8 cellular contexts compared by ENCODE assay signal in the genomic region with DNA sequence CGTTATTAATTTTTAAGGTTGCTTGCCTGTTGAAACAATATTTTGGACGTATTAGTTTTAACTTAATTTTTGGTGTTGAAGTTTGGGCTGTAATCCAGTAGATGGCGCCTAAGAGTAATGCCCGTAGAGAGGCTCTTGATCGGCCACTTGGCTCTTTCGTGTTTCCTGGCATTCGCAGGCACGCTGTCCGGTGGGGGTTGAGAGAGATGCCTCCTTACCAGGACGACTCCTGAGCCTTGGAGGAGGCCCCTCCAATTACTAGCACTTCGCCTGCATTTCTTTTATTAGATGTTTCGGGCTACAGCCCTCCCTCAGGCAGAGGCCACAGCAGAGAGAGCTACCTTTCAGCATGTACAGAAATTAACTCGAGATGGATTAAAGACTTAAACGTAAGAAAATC. TPM values are rescaled to one million over a fixed set of nuclear protein-coding genes. Genes with fewer than 3 reads are reported as not detected.
DNase-seq lines count a peak whose midpoint lies in the region; ATAC-seq, FAIRE-seq and TF ChIP-seq lines count a peak whose summit lies in the region.

No MANE protein-coding gene starts in this region.

- ATAC-seq in GM21367 (IDR thresholded peaks at IDR 0.05; ENCODE audit: unreplicated experiment) = peak; percentile 91
- ATAC-seq in HG03457 (IDR thresholded peaks at IDR 0.05; ENCODE audit: unreplicated experiment) = peak; percentile 78

- no peaks in the 10 kb centered on the region for H3K9me3 ChIP-seq in astrocyte (ENCODE audit: insufficient read depth, low read depth, low read length)
- H3K9me3 ChIP-seq in liver (ENCODE audit: control insufficient read depth in 4 of 4, low read length in 3 of 4) = no peaks in the 10 kb centered on the region

- H3K4me3 ChIP-seq in astrocyte (ENCODE audit: insufficient read depth, low read depth, low read length) = no peak overlapping the region
- no peak overlapping the region for H3K4me3 ChIP-seq in liver (ENCODE audit: low read depth in 1 of 3, low read length in 3 of 3)

- WGBS in liver = 14% methylated on average over 14 of the region's 14 CpGs

- H3K27ac ChIP-seq in astrocyte (ENCODE audit: low read depth, low read length) (no peak overlapping the region), liver (ENCODE audit: low read depth in 1 of 2, low read length in 2 of 2) (no peak overlapping the region)

- H3K27me3 ChIP-seq in astrocyte (ENCODE audit: insufficient read depth, low read length) (no peaks in the 10 kb centered on the region), liver (ENCODE audit: control insufficient read depth in 4 of 4, insufficient read depth in 4 of 4, low read length in 3 of 4) (peaks cover 0 to 2% (median 0%) of the 10 kb centered on the region in 4 donors)

- no peaks in the 10 kb centered on the region for H3K36me3 ChIP-seq in astrocyte (ENCODE audit: insufficient read depth, low read length)
- H3K36me3 ChIP-seq in liver (ENCODE audit: control insufficient read depth in 4 of 4, insufficient read depth in 3 of 4, low read depth in 1 of 4, low read length in 3 of 4) = no peaks in the 10 kb centered on the region

- peaks cover 6% of the 10 kb centered on the region for H3K9me3 Mint-ChIP-seq in astrocyte (ENCODE audit: unreplicated experiment)

- no peak overlapping the region for H2AFZ ChIP-seq in astrocyte (ENCODE audit: low read depth, low read length)

- H3K79me2 ChIP-seq in astrocyte (ENCODE audit: insufficient read depth, low read length) = no peaks in the 10 kb centered on the region

- no peaks in the 10 kb centered on the region for H4K20me1 ChIP-seq in astrocyte (ENCODE audit: insufficient read depth, low read length)

- DNase-seq in activated CD8-positive, alpha-beta memory T cell treated with anti-CD3 and anti-CD28 coated beads for 24 hours = peak; percentile 62
- no peak for DNase-seq in activated CD8-positive, alpha-beta memory T cell treated with anti-CD3 and anti-CD28 coated beads, Interleukin-2, amount 50 U/mL, for 4 hours
- DNase-seq in NOMO-1 (lab: John Stamatoyannopoulos, UW; ENCODE audit: unreplicated experiment in 2 of 2) (peak; percentile 51 to 64), astrocyte (ENCODE audit: low read depth) (no peak), NCI-H187 (lab: John Stamatoyannopoulos, UW) (no peak)

- H3K27ac Mint-ChIP-seq in astrocyte (ENCODE audit: unreplicated experiment) = no peak overlapping the region

- H3K27me3 Mint-ChIP-seq in astrocyte (ENCODE audit: low read depth, unreplicated experiment) = no peaks in the 10 kb centered on the region

- no peaks in the 10 kb centered on the region for H3K36me3 Mint-ChIP-seq in astrocyte (ENCODE audit: low read depth, unreplicated experiment)

- TF ChIP-seq CTCF in astrocyte (IDR thresholded peaks at IDR 0.05; ENCODE audit: insufficient read depth, low read depth, low read length) = peak; percentile 41
- TF ChIP-seq CTCF in liver (IDR thresholded peaks at IDR 0.05; ENCODE audit: low read depth, low read length, missing input control) = peak; percentile 48

- H3K4me2 ChIP-seq in astrocyte (ENCODE audit: low read length) = no peak overlapping the region

- H3K9ac ChIP-seq in astrocyte (ENCODE audit: low read length) (no peak overlapping the region), liver (ENCODE audit: low read depth in 1 of 2, low read length in 2 of 2) (no peak overlapping the region)

- no peak for FAIRE-seq in astrocyte (lab: Jason Lieb, UNC)

- TF ChIP-seq RAD21 in liver (IDR thresholded peaks at IDR 0.05) = peak; percentile 45 to 65

- H3K4me3 Mint-ChIP-seq in astrocyte (ENCODE audit: unreplicated experiment) = no peak overlapping the region

- H3K4me1 ChIP-seq in astrocyte (ENCODE audit: insufficient read depth, low read length) = no peaks in the 10 kb centered on the region
- H3K4me1 ChIP-seq in liver (ENCODE audit: control insufficient read depth in 4 of 4, insufficient read depth in 4 of 4, low read length in 3 of 4) = no peaks in the 10 kb centered on the region

- no peaks in the 10 kb centered on the region for H3K4me1 Mint-ChIP-seq in astrocyte (ENCODE audit: low read depth, unreplicated experiment)

TF ChIP-seq in liver, 16 proteins besides CTCF, POLR2A, EP300 and RAD21:
- TF ChIP-seq FOXA2 (IDR thresholded peaks at IDR 0.05) (no peak), GABPA (IDR thresholded peaks at IDR 0.05 in 1 of 2, conservative IDR thresholded peaks at IDR 0.05 in 1 of 2) (no peak), TAF1 (conservative IDR thresholded peaks at IDR 0.05) (no peak), RXRA (IDR thresholded peaks at IDR 0.05) (no peak), FOXA1 (IDR thresholded peaks at IDR 0.05) (no peak)
- TF ChIP-seq, protein P1, sequence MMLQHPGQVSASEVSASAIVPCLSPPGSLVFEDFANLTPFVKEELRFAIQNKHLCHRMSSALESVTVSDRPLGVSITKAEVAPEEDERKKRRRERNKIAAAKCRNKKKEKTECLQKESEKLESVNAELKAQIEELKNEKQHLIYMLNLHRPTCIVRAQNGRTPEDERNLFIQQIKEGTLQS (IDR thresholded peaks at IDR 0.05) = no peak
TF ChIP-seq in liver: peak in this region for 0.

RNA-seq across cellular contexts. Expression of a gene that starts 12.0 kb away (rescaled TPM):
- total RNA-seq in astrocyte (not detected in 2 replicates), liver (not detected)
- polyA plus RNA-seq in liver = not detected

RNA-seq across cellular contexts. Expression of a gene that starts 34.6 kb away (rescaled TPM):
- total RNA-seq in astrocyte = not detected in 2 replicates
- total RNA-seq in liver = under 1 TPM in 1 of 2 donors, not detected in 1; 0.37 TPM
- not detected for polyA plus RNA-seq in liver

RNA-seq across cellular contexts. Expression of a gene that starts 46.1 kb away (rescaled TPM):
- not detected in 2 replicates for total RNA-seq in astrocyte
- not detected for total RNA-seq in liver
- polyA plus RNA-seq in liver = not detected

Comparison
In these comparisons a context has a peak if more than half of its experiments do, and no peak if none do; other contexts are left out.
1. DNase-seq: peak in activated CD8-positive, alpha-beta memory T cell treated with anti-CD3 and anti-CD28 coated beads for 24 hours (single experiment) and NOMO-1 (2 of 2); none in activated CD8-positive, alpha-beta memory T cell treated with anti-CD3 and anti-CD28 coated beads, Interleukin-2, amount 50 U/mL, for 4 hours (single experiment), astrocyte (single experiment) and NCI-H187 (0 of 2).